Comparison of ENCODE assay signal across 14 cellular contexts in the genomic region with DNA sequence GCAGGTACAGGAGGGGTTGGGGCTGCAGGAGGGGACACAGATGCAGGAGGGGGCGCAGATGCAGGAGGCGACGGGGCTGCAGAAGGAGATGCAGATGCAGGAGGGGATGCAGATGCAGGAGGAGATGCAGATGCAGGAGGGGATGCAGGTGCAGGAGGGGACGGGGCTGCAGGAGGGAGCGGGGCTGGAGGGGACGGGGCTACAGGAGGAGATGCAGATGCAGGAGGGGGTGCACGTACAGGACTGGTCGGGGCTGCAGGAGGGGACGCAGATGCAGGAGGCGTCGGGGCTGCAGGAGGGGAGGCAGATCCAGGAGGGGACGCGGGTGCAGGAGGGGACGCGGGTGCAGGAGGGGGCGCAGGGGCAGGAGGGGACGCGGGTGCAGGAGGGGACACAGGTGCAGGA.
DNase-seq lines count a peak whose midpoint lies in the region; ATAC-seq, FAIRE-seq and TF ChIP-seq lines count a peak whose summit lies in the region.
"Had no signal": no experiment of that assay in that cellular context is flagged by ENCODE, and none has a peak within 500 bp of the region (broad histone marks: within the 10 kb centered on the region; RNA-seq: fewer than 3 reads in every experiment).

No MANE protein-coding gene starts in this region.

- CTCF ChIA-PET in activated naive CD4-positive, alpha-beta T cell treated with anti-CD3 and anti-CD28 coated beads, Interleukin-2, amount 10 ng/mL, durations not matched to agents 7 days and 5 days (lab: Charles Lee), result no interaction called here
- CTCF ChIA-PET in activated CD4-positive, alpha-beta memory T cell treated with anti-CD3 and anti-CD28 coated beads, Interleukin-2, amount 10 ng/mL, durations not matched to agents 7 days and 5 days (lab: Charles Lee), result no interaction called here

- no peaks in the 10 kb centered on the region for H3K27me3 ChIP-seq in iPS-20b (ENCODE audit: insufficient read depth, low read length)
- H3K27me3 ChIP-seq: colonic mucosa, vagina had no signal

- intact Hi-C loops in mucosa of descending colon (cut with DNase I, micrococcal nuclease), result loop anchor here (10.0 kb wide), 2 partner anchors 129 to 239 kb away; no protein-coding TSS in a partner anchor

- no peaks in the 10 kb centered on the region for H3K36me3 ChIP-seq in iPS-20b (ENCODE audit: insufficient read depth, low read depth, low read length)
- no peaks in the 10 kb centered on the region for H3K36me3 ChIP-seq in mucosa of descending colon (ENCODE audit: low read depth)
- H3K36me3 ChIP-seq: colonic mucosa had no signal

- POLR2A ChIA-PET in activated CD4-positive, alpha-beta memory T cell treated with anti-CD3 and anti-CD28 coated beads, Interleukin-2, amount 10 ng/mL, durations not matched to agents 7 days and 5 days (lab: Charles Lee), result no interaction called here

- H3K36me3 Mint-ChIP-seq in activated naive CD4-positive, alpha-beta T cell treated with anti-CD3 and anti-CD28 coated beads, Interleukin-2, amount 10 ng/mL, durations not matched to agents 7 days and 5 days, result no peaks in the 10 kb centered on the region
- no peaks in the 10 kb centered on the region for H3K36me3 Mint-ChIP-seq in activated CD4-positive, alpha-beta memory T cell treated with anti-CD3 and anti-CD28 coated beads, Interleukin-2, amount 10 ng/mL, durations not matched to agents 7 days and 5 days (ENCODE audit: low read depth)
- peaks cover 5% of the 10 kb centered on the region for H3K36me3 Mint-ChIP-seq in stimulated activated memory B cell treated with anti-CD40 and anti-IgM and Interleukin-4, amounts not matched to agents 10 μg/mL and 1 μg/mL and 100 μg/mL, for 72 hours

- DNase-seq in activated naive CD4-positive, alpha-beta T cell treated with anti-CD3 and anti-CD28 coated beads, Interleukin-2, amount 10 ng/mL, durations not matched to agents 7 days and 5 days, result no peak
- DNase-seq in activated naive CD4-positive, alpha-beta T cell (lab: John Stamatoyannopoulos, UW), result no peak
- DNase-seq in activated CD4-positive, alpha-beta memory T cell treated with anti-CD3 and anti-CD28 coated beads, Interleukin-2, amount 10 ng/mL, durations not matched to agents 7 days and 5 days, result no peak
- DNase-seq in GM12891 (ENCODE audit: insufficient read length, low spot score) (no peak), mucosa of descending colon (no peak)
- DNase-seq: erythroblast, PC-9, psoas muscle had no signal

- no peak overlapping the region for H3K27ac Mint-ChIP-seq in activated naive CD4-positive, alpha-beta T cell treated with anti-CD3 and anti-CD28 coated beads, Interleukin-2, amount 10 ng/mL, durations not matched to agents 7 days and 5 days
- H3K27ac Mint-ChIP-seq in activated CD4-positive, alpha-beta memory T cell treated with anti-CD3 and anti-CD28 coated beads, Interleukin-2, amount 10 ng/mL, durations not matched to agents 7 days and 5 days, result no peak overlapping the region
- no peak overlapping the region for H3K27ac Mint-ChIP-seq in stimulated activated memory B cell treated with anti-CD40 and anti-IgM and Interleukin-4, amounts not matched to agents 10 μg/mL and 1 μg/mL and 100 μg/mL, for 72 hours

- H3K9ac ChIP-seq in iPS-20b (ENCODE audit: low read depth, low read length), result no peak overlapping the region

- H3K9me3 ChIP-seq in iPS-20b (ENCODE audit: insufficient read depth, low read depth, low read length), result no peaks in the 10 kb centered on the region
- H3K9me3 ChIP-seq in mucosa of descending colon, result no peaks in the 10 kb centered on the region
- H3K9me3 ChIP-seq: colonic mucosa, psoas muscle, vagina had no signal

- no peak for TF ChIP-seq CTCF in mucosa of descending colon (IDR thresholded peaks at IDR 0.05)

- no peak for TF ChIP-seq POLR2A in GM12891 (IDR thresholded peaks at IDR 0.05; ENCODE audit: low read depth, low read length)

- no peak for ATAC-seq in stimulated activated memory B cell treated with anti-CD40 and anti-IgM and Interleukin-4, amounts not matched to agents 10 μg/mL and 1 μg/mL and 100 μg/mL, for 72 hours
- ATAC-seq in mucosa of descending colon (no peak), HG02885 (IDR thresholded peaks at IDR 0.05; ENCODE audit: poor library complexity, unreplicated experiment) (no peak)

- H3K4me3 Mint-ChIP-seq in activated naive CD4-positive, alpha-beta T cell treated with anti-CD3 and anti-CD28 coated beads, Interleukin-2, amount 10 ng/mL, durations not matched to agents 7 days and 5 days, result peak overlapping the region; percentile 73
- peak overlapping the region; percentile 75 for H3K4me3 Mint-ChIP-seq in activated CD4-positive, alpha-beta memory T cell treated with anti-CD3 and anti-CD28 coated beads, Interleukin-2, amount 10 ng/mL, durations not matched to agents 7 days and 5 days
- peak overlapping the region; percentile 80 for H3K4me3 Mint-ChIP-seq in stimulated activated memory B cell treated with anti-CD40 and anti-IgM and Interleukin-4, amounts not matched to agents 10 μg/mL and 1 μg/mL and 100 μg/mL, for 72 hours

- H3K4me1 ChIP-seq in iPS-20b (ENCODE audit: insufficient read depth, low read length), result no peaks in the 10 kb centered on the region
- H3K4me1 ChIP-seq in mucosa of descending colon (ENCODE audit: low read depth), result peaks cover 7% of the 10 kb centered on the region
- H3K4me1 ChIP-seq: colonic mucosa had no signal

- peak overlapping the region; percentile 76; the same call in 1 of the 2 replicates for H3K4me3 ChIP-seq in iPS-20b (ENCODE audit: low read length)
- H3K4me3 ChIP-seq in mucosa of descending colon, result no peak overlapping the region
- H3K4me3 ChIP-seq: colonic mucosa, PC-9, psoas muscle had no signal

- no peak overlapping the region for H3K27ac ChIP-seq in iPS-20b (ENCODE audit: low read length)
- H3K27ac ChIP-seq: colonic mucosa, psoas muscle, vagina had no signal

- FAIRE-seq in GM12891 (lab: Jason Lieb, UNC), result no peak
- FAIRE-seq: kidney had no signal

- H3K4me1 Mint-ChIP-seq in activated naive CD4-positive, alpha-beta T cell treated with anti-CD3 and anti-CD28 coated beads, Interleukin-2, amount 10 ng/mL, durations not matched to agents 7 days and 5 days, result peaks cover 11% of the 10 kb centered on the region
- peaks cover 13% of the 10 kb centered on the region for H3K4me1 Mint-ChIP-seq in activated CD4-positive, alpha-beta memory T cell treated with anti-CD3 and anti-CD28 coated beads, Interleukin-2, amount 10 ng/mL, durations not matched to agents 7 days and 5 days
- H3K4me1 Mint-ChIP-seq in stimulated activated memory B cell treated with anti-CD40 and anti-IgM and Interleukin-4, amounts not matched to agents 10 μg/mL and 1 μg/mL and 100 μg/mL, for 72 hours, result peaks cover 16% of the 10 kb centered on the region

- no peaks in the 10 kb centered on the region for H3K9me3 Mint-ChIP-seq in activated naive CD4-positive, alpha-beta T cell treated with anti-CD3 and anti-CD28 coated beads, Interleukin-2, amount 10 ng/mL, durations not matched to agents 7 days and 5 days
- H3K9me3 Mint-ChIP-seq in activated CD4-positive, alpha-beta memory T cell treated with anti-CD3 and anti-CD28 coated beads, Interleukin-2, amount 10 ng/mL, durations not matched to agents 7 days and 5 days, result no peaks in the 10 kb centered on the region
- H3K9me3 Mint-ChIP-seq in stimulated activated memory B cell treated with anti-CD40 and anti-IgM and Interleukin-4, amounts not matched to agents 10 μg/mL and 1 μg/mL and 100 μg/mL, for 72 hours, result no peaks in the 10 kb centered on the region

- H3K27me3 Mint-ChIP-seq in activated naive CD4-positive, alpha-beta T cell treated with anti-CD3 and anti-CD28 coated beads, Interleukin-2, amount 10 ng/mL, durations not matched to agents 7 days and 5 days, result peaks cover 32% of the 10 kb centered on the region
- no peaks in the 10 kb centered on the region for H3K27me3 Mint-ChIP-seq in activated CD4-positive, alpha-beta memory T cell treated with anti-CD3 and anti-CD28 coated beads, Interleukin-2, amount 10 ng/mL, durations not matched to agents 7 days and 5 days
- H3K27me3 Mint-ChIP-seq in stimulated activated memory B cell treated with anti-CD40 and anti-IgM and Interleukin-4, amounts not matched to agents 10 μg/mL and 1 μg/mL and 100 μg/mL, for 72 hours, result peaks cover 7% of the 10 kb centered on the region

TF ChIP-seq in GM12891, 5 proteins besides CTCF, POLR2A, EP300 and RAD21:
- TF ChIP-seq TAF1 (IDR thresholded peaks at IDR 0.05; ENCODE audit: low read depth, low read length) (no peak), POU2F2 (IDR thresholded peaks at IDR 0.05; ENCODE audit: low read depth, low read length) (no peak)
